1 cellular context compared by ENCODE assay signal in genomic region chr1:27418786-27419185, GRCh38.
TF ChIP-seq lines count a peak whose summit lies in the region.

No MANE protein-coding gene starts in this region.

TF ChIP-seq in HEK293T, 16 proteins besides CTCF, POLR2A, EP300 and RAD21:
- TF ChIP-seq ZNF384 (IDR thresholded peaks at IDR 0.05) (no peak), ELF4 (IDR thresholded peaks at IDR 0.05) (no peak), BHLHE40 (IDR thresholded peaks at IDR 0.05; ENCODE audit: borderline replicate concordance) (no peak), FOXM1 (IDR thresholded peaks at IDR 0.05; ENCODE audit: borderline replicate concordance) (no peak), PKNOX1 (IDR thresholded peaks at IDR 0.05) (no peak), CTBP1 (IDR thresholded peaks at IDR 0.05; ENCODE audit: borderline replicate concordance) (no peak)
